In genomic region chr5:151288180-151288579, GRCh38 we compare ENCODE assay signal across 11 cellular contexts. TPM values are rescaled to one million over a fixed set of nuclear protein-coding genes. Genes with fewer than 3 reads are reported as not detected.
A peak's percentile ranks its signal among the peaks of the same experiment; 100 is the strongest.
DNase-seq lines count a peak whose midpoint lies in the region; ATAC-seq and TF ChIP-seq lines count a peak whose summit lies in the region.
"Had no signal": no experiment of that assay in that cellular context is flagged by ENCODE, and none has a peak within 500 bp of the region (broad histone marks: within the 10 kb centered on the region; RNA-seq: fewer than 3 reads in every experiment).

No MANE protein-coding gene starts in this region.

- H3K4me3 Mint-ChIP-seq in chondrocyte (ENCODE audit: unreplicated experiment) = no peak overlapping the region
- H3K4me3 Mint-ChIP-seq: activated T-helper 1 cell treated with anti-CD3 and anti-CD28 coated beads, Interleukin-12 subunit alpha, Interleukin-12 subunit beta, Interleukin-2, Interleukin-4 antibody, amounts not matched to agents 30 ng/mL and 10 ng/mL and 1 ng/mL, durations not matched to agents 14 hours and 24 hours and 36 hours had no signal

- TF ChIP-seq CTCF in GM06990 (IDR thresholded peaks at IDR 0.05; ENCODE audit: insufficient read depth, low read length, poor library complexity, severe bottlenecking) = peak; percentile 47
- TF ChIP-seq CTCF in chondrocyte (IDR thresholded peaks at IDR 0.05) = no peak

- no peaks in the 10 kb centered on the region for H3K27me3 ChIP-seq in GM06990 (replicated peaks; ENCODE audit: control insufficient read depth, insufficient read depth, low read length)
- H3K27me3 ChIP-seq: testis had no signal

- H3K9me3 Mint-ChIP-seq in chondrocyte (ENCODE audit: low read depth) = peaks cover 4% of the 10 kb centered on the region
- H3K9me3 Mint-ChIP-seq: activated T-helper 1 cell treated with anti-CD3 and anti-CD28 coated beads, Interleukin-12 subunit alpha, Interleukin-12 subunit beta, Interleukin-2, Interleukin-4 antibody, amounts not matched to agents 30 ng/mL and 10 ng/mL and 1 ng/mL, durations not matched to agents 14 hours and 24 hours and 36 hours had no signal

- H3K27me3 Mint-ChIP-seq in chondrocyte (ENCODE audit: low read depth) = peaks cover 25% of the 10 kb centered on the region

- H3K4me1 Mint-ChIP-seq in chondrocyte (ENCODE audit: low read depth) = no peaks in the 10 kb centered on the region

- DNase-seq in GM06990 (ENCODE audit: extremely low read depth, insufficient read length) (no peak), NCI-H2196 (lab: John Stamatoyannopoulos, UW; ENCODE audit: unreplicated experiment) (peak; percentile 6), iPS-NIHi7 (ENCODE audit: extremely low spot score) (peak; percentile 43), cortex of kidney (lab: John Stamatoyannopoulos, UW) (no peak), chondrocyte (ENCODE audit: low spot score) (no peak)
- DNase-seq in activated naive CD4-positive, alpha-beta T cell treated with anti-CD3 and anti-CD28 coated beads, Interleukin-2, amount 50 U/mL, for 16 hours = no peak
- DNase-seq: effector memory CD4-positive, alpha-beta T cell; lower lobe of right lung; testis had no signal

- H3K4me3 ChIP-seq in GM06990 (replicated peaks; ENCODE audit: low read depth, low read length) = no peak overlapping the region
- H3K4me3 ChIP-seq: lower lobe of right lung, testis had no signal

- H3K36me3 Mint-ChIP-seq in chondrocyte (ENCODE audit: low read depth) = peaks cover 1% of the 10 kb centered on the region

- H3K36me3 ChIP-seq in GM06990 (ENCODE audit: control insufficient read depth, insufficient read depth, low read length) = no peaks in the 10 kb centered on the region
- H3K36me3 ChIP-seq: lower lobe of right lung had no signal

- no peak overlapping the region for H3K27ac Mint-ChIP-seq in chondrocyte (ENCODE audit: unreplicated experiment)
- H3K27ac Mint-ChIP-seq: activated T-helper 1 cell treated with anti-CD3 and anti-CD28 coated beads, Interleukin-12 subunit alpha, Interleukin-12 subunit beta, Interleukin-2, Interleukin-4 antibody, amounts not matched to agents 30 ng/mL and 10 ng/mL and 1 ng/mL, durations not matched to agents 14 hours and 24 hours and 36 hours had no signal

- peak; percentile 53 for ATAC-seq in GM19467 (IDR thresholded peaks at IDR 0.05; ENCODE audit: unreplicated experiment)
- ATAC-seq: lower lobe of right lung had no signal

RNA-seq across cellular contexts. Expression of gene SLC36A3, which starts 15.4 kb away (rescaled TPM):
- not detected in 3 replicates for total RNA-seq in chondrocyte
- total RNA-seq: activated T-helper 1 cell treated with anti-CD3 and anti-CD28 coated beads, Interleukin-12 subunit alpha, Interleukin-12 subunit beta, Interleukin-2, Interleukin-4 antibody, amounts not matched to agents 30 ng/mL and 10 ng/mL and 1 ng/mL, durations not matched to agents 14 hours and 24 hours and 36 hours; lower lobe of right lung had no signal

RNA-seq across cellular contexts. Expression of gene GM2A, which starts 35.2 kb away (rescaled TPM):
- 21.4 to 29.1 TPM (median 21.7 TPM) in 3 replicates for total RNA-seq in chondrocyte

RNA-seq across cellular contexts. Expression of gene SLC36A2, which starts 59.2 kb away (rescaled TPM):
- total RNA-seq in chondrocyte = not detected in 3 replicates
- total RNA-seq: activated T-helper 1 cell treated with anti-CD3 and anti-CD28 coated beads, Interleukin-12 subunit alpha, Interleukin-12 subunit beta, Interleukin-2, Interleukin-4 antibody, amounts not matched to agents 30 ng/mL and 10 ng/mL and 1 ng/mL, durations not matched to agents 14 hours and 24 hours and 36 hours; lower lobe of right lung had no signal

Comparison
In these comparisons a context has a peak if more than half of its experiments do, and no peak if none do; other contexts are left out.
1. DNase-seq: peak in NCI-H2196 (single experiment) and iPS-NIHi7 (single experiment); none in GM06990 (single experiment), activated naive CD4-positive, alpha-beta T cell treated with anti-CD3 and anti-CD28 coated beads, Interleukin-2, amount 50 U/mL, for 16 hours (single experiment), cortex of kidney (single experiment) and chondrocyte (single experiment).